ENCODE assay signal across 11 cellular contexts in the genomic region with DNA sequence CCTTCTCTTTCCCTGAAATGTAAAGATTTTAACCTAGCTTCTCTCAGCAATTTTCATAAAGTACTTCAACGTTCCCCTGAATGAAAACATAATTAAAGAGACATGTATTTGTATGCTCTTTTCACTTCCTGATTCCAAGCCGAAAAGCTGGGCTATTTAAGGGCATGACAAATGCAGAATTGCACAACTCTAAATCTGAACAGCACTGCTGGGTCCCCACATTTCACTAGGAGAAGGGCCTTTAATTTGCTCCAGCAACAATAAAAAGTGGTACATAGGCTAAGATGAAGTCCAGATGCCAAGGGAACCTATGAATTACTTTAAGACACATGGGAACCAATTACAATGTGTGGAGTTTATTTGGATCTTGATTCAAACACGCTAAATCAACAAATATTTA. TPM values are rescaled to one million over a fixed set of nuclear protein-coding genes. Genes with fewer than 3 reads are reported as not detected.
DNase-seq lines count a peak whose midpoint lies in the region; ATAC-seq and TF ChIP-seq lines count a peak whose summit lies in the region.
"Had no signal": no experiment of that assay in that cellular context is flagged by ENCODE, and none has a peak within 500 bp of the region (broad histone marks: within the 10 kb centered on the region; RNA-seq: fewer than 3 reads in every experiment).

No MANE protein-coding gene starts in this region.

- H3K27ac ChIP-seq in SJCRH30, result no peak overlapping the region

- no peaks in the 10 kb centered on the region for H3K36me3 ChIP-seq in SJCRH30

- in situ Hi-C loops in GM13976 (cut with MboI; ENCODE audit: low sequenced_read_pairs, unreplicated experiment), result no loop called here

- H3K4me3 ChIP-seq in fibroblast of mammary gland (ENCODE audit: control insufficient read depth, low read depth, low read length) (no peak overlapping the region), skeletal muscle cell (ENCODE audit: low read depth, low read length) (no peak overlapping the region), SJCRH30 (no peak overlapping the region)

- no peaks in the 10 kb centered on the region for H3K27me3 ChIP-seq in SJCRH30

- no peaks in the 10 kb centered on the region for H3K9me3 ChIP-seq in SJCRH30 (replicated peaks)

- no peak for ATAC-seq in HG02588 (IDR thresholded peaks at IDR 0.05; ENCODE audit: unreplicated experiment)

- no peaks in the 10 kb centered on the region for H3K4me1 ChIP-seq in SJCRH30

- peak; percentile 16 for DNase-seq in GM13976 (ENCODE audit: low spot score)
- peak; percentile 88 for DNase-seq in MV-4-11 (lab: John Stamatoyannopoulos, UW)
- DNase-seq in fibroblast of mammary gland (ENCODE audit: low read depth), result peak; percentile 73
- peak; percentile 32 for DNase-seq in skeletal muscle cell (ENCODE audit: low read depth)
- no peak for DNase-seq in SJCRH30
- DNase-seq in anterior cingulate cortex (lab: John Stamatoyannopoulos, UW), result no peak
- DNase-seq: activated B cell treated with CpG ODN at 0.5 μM for 24 hours; activated naive CD4-positive, alpha-beta T cell treated with anti-CD3 and anti-CD28 coated beads, Interleukin-2, amount 10 ng/mL, durations not matched to agents 7 days and 5 days; GDM1; NCI-H1092 had no signal

- TF ChIP-seq CTCF in GM13976 (IDR thresholded peaks at IDR 0.05; ENCODE audit: borderline replicate concordance, control extremely low read depth, extremely low read depth, insufficient read depth, missing control alignments), result no peak
- no peak for TF ChIP-seq CTCF in fibroblast of mammary gland (conservative IDR thresholded peaks at IDR 0.05; ENCODE audit: control insufficient read depth, insufficient read depth, low read depth, low read length)

RNA-seq across cellular contexts. Expression of gene IRAK1BP1, which starts 42.0 kb away (rescaled TPM):
- 4.4 and 5.4 TPM in 2 replicates for total RNA-seq in SJCRH30 (2014; rRNA removed; shearing (Covaris generic))

Comparison
In these comparisons a context has a peak if more than half of its experiments do, and no peak if none do; other contexts are left out.
1. DNase-seq: peak in GM13976 (single experiment), MV-4-11 (single experiment), fibroblast of mammary gland (single experiment) and skeletal muscle cell (single experiment); none in SJCRH30 (0 of 2) and anterior cingulate cortex (0 of 58).